ENCODE assay signal across 13 cellular contexts in genomic region chr15:69854521-69855171, GRCh38.
A peak's percentile ranks its signal among the peaks of the same experiment; 100 is the strongest.
DNase-seq lines count a peak whose midpoint lies in the region; ATAC-seq and TF ChIP-seq lines count a peak whose summit lies in the region.
"Had no signal": no experiment of that assay in that cellular context is flagged by ENCODE, and none has a peak within 500 bp of the region (broad histone marks: within the 10 kb centered on the region; RNA-seq: fewer than 3 reads in every experiment).

No MANE protein-coding gene starts in this region.

- peak; percentile 28 for DNase-seq in A673 (ENCODE audit: low spot score)
- DNase-seq in HK-2 (ENCODE audit: unreplicated experiment) = peak; percentile 55
- no peak for DNase-seq in body of pancreas
- peak; percentile 97 for DNase-seq in kidney tubule cell (ENCODE audit: low spot score)
- no peak for DNase-seq in GOT3 (lab: John Stamatoyannopoulos, UW)
- DNase-seq in foreskin keratinocyte = no peak
- DNase-seq in hypothalamus (lab: John Stamatoyannopoulos, UW) = no peak
- no peak for DNase-seq in activated gamma-delta T cell treated with Interleukin-2 at 50 U/mL for 16 hours
- DNase-seq: activated CD4-positive, alpha-beta T cell treated with anti-CD3 and anti-CD28 coated beads for 4 hours; esophagus squamous epithelium; NCI-H2029 treated with DMSO at 0.1 percent for 48 hours; SW 1271; thyroid gland had no signal

- no peaks in the 10 kb centered on the region for H3K9me3 ChIP-seq in A673 (ENCODE audit: low read depth, low read length, poor library complexity, severe bottlenecking)
- H3K9me3 ChIP-seq in body of pancreas = no peaks in the 10 kb centered on the region
- H3K9me3 ChIP-seq: esophagus squamous epithelium, thyroid gland had no signal

- 51 to 73% methylated on average over 11 of the region's 11 CpGs for WGBS in body of pancreas, 2 donors

- TF ChIP-seq CTCF in A673 (conservative IDR thresholded peaks at IDR 0.05; ENCODE audit: low read depth, low read length) (no peak), body of pancreas (IDR thresholded peaks at IDR 0.05) (no peak), foreskin keratinocyte (conservative IDR thresholded peaks at IDR 0.05) (no peak)

- H3K27ac ChIP-seq in A673 (ENCODE audit: low read depth, low read length, poor library complexity, severe bottlenecking) (no peak overlapping the region), body of pancreas (peak overlapping the region in 3 of 4 donors; percentile 33 to 71 (median 58)), foreskin keratinocyte (no peak overlapping the region)
- H3K27ac ChIP-seq: esophagus squamous epithelium, thyroid gland had no signal

- no peak overlapping the region for H3K4me3 ChIP-seq in A673 (ENCODE audit: low read depth, low read length, poor library complexity, severe bottlenecking)
- H3K4me3 ChIP-seq in body of pancreas = no peak overlapping the region
- H3K4me3 ChIP-seq: esophagus squamous epithelium, thyroid gland had no signal

- H3K4me1 ChIP-seq in A673 (ENCODE audit: insufficient read depth, low read length, poor library complexity, severe bottlenecking) = peaks cover 35% of the 10 kb centered on the region
- H3K4me1 ChIP-seq in body of pancreas = no peaks in the 10 kb centered on the region
- H3K4me1 ChIP-seq in foreskin keratinocyte = no peaks in the 10 kb centered on the region
- H3K4me1 ChIP-seq: esophagus squamous epithelium, thyroid gland had no signal

- POLR2A ChIA-PET in A673 (lab: Charles Lee; ENCODE audit: low non-redundant PET) = no interaction called here

- ATAC-seq in body of pancreas (peak; percentile 73), foreskin keratinocyte (no peak)

- no TSS peak for BruUV-seq in A673 (replicated peaks; lab: Mats Ljungman, UMichigan)

- no peaks in the 10 kb centered on the region for H3K27me3 ChIP-seq in A673 (replicated peaks; ENCODE audit: insufficient read depth, low read depth, low read length, poor library complexity)
- no peaks in the 10 kb centered on the region for H3K27me3 ChIP-seq in body of pancreas
- peaks cover 3% of the 10 kb centered on the region for H3K27me3 ChIP-seq in foreskin keratinocyte
- H3K27me3 ChIP-seq: thyroid gland had no signal

- H3K36me3 ChIP-seq in A673 (ENCODE audit: insufficient read depth, low read length, poor library complexity, severe bottlenecking) = no peaks in the 10 kb centered on the region
- no peaks in the 10 kb centered on the region for H3K36me3 ChIP-seq in body of pancreas (replicated peaks in 1 of 2; ENCODE audit: insufficient read depth in 1 of 2, low read depth in 2 of 2)
- H3K36me3 ChIP-seq: esophagus squamous epithelium, thyroid gland had no signal

- CTCF ChIA-PET in A673 (lab: Charles Lee) = no interaction called here

- intact Hi-C loops in A673 (cut with micrococcal nuclease; ENCODE audit: unreplicated experiment) = no loop called here
- intact Hi-C loops in body of pancreas (cut with DNase I) = no loop called here

- peak in 2 of 3 donors; percentile 35 to 43 for TF ChIP-seq POLR2A in body of pancreas (IDR thresholded peaks at IDR 0.05)

Comparison
In these comparisons a context has a peak if more than half of its experiments do, and no peak if none do; other contexts are left out.
1. DNase-seq: peak in A673 (single experiment), HK-2 (single experiment) and kidney tubule cell (single experiment); none in body of pancreas (0 of 4), GOT3 (single experiment), foreskin keratinocyte (0 of 2), hypothalamus (0 of 51) and activated gamma-delta T cell treated with Interleukin-2 at 50 U/mL for 16 hours (single experiment).
2. H3K27ac ChIP-seq: peak in body of pancreas (3 of 4); none in A673 (single experiment) and foreskin keratinocyte (single experiment).